24 cellular contexts compared by ENCODE assay signal in genomic region chr2:144094408-144095151, GRCh38.
"Had no signal": no experiment of that assay in that cellular context is flagged by ENCODE, and none has a peak within 500 bp of the region (broad histone marks: within the 10 kb centered on the region; RNA-seq: fewer than 3 reads in every experiment).

No MANE protein-coding gene starts in this region.

- DNase-seq: cortex of kidney; effector memory CD8-positive, alpha-beta T cell; erythroblast; esophagus squamous epithelium; foreskin melanocyte; glutamatergic neuron; heart right ventricle; hippocampal formation; left cardiac atrium; left lung; mesenchymal stem cell; midbrain; naive thymus-derived CD4-positive, alpha-beta T cell; occipital lobe; ovary; posterior cingulate gyrus; psoas muscle; right cardiac atrium; sigmoid colon; stimulated activated naive CD4-positive, alpha-beta T cell; upper lobe of left lung; uterus had no signal

- H3K27me3 Mint-ChIP-seq: effector memory CD8-positive, alpha-beta T cell; naive thymus-derived CD4-positive, alpha-beta T cell had no signal

- ATAC-seq: effector memory CD8-positive, alpha-beta T cell; heart right ventricle; left cardiac atrium; left lung; naive thymus-derived CD4-positive, alpha-beta T cell; psoas muscle; right cardiac atrium had no signal

- FAIRE-seq: endometrium, islet of Langerhans had no signal

- H3K27ac Mint-ChIP-seq: effector memory CD8-positive, alpha-beta T cell; naive thymus-derived CD4-positive, alpha-beta T cell had no signal

- H3K4me3 Mint-ChIP-seq: effector memory CD8-positive, alpha-beta T cell; naive thymus-derived CD4-positive, alpha-beta T cell had no signal
